Comparison of ENCODE assay signal across 23 cellular contexts in genomic region chr10:122855745-122856144, GRCh38. TPM values are rescaled to one million over a fixed set of nuclear protein-coding genes. Genes with fewer than 3 reads are reported as not detected.
"Had no signal": no experiment of that assay in that cellular context is flagged by ENCODE, and none has a peak within 500 bp of the region (broad histone marks: within the 10 kb centered on the region; RNA-seq: fewer than 3 reads in every experiment).

No MANE protein-coding gene starts in this region.

- H3K4me3 Mint-ChIP-seq: activated naive CD4-positive, alpha-beta T cell treated with anti-CD3 and anti-CD28 coated beads, Interleukin-2, amount 10 ng/mL, durations not matched to agents 7 days and 5 days; naive thymus-derived CD8-positive, alpha-beta T cell; stimulated activated naive B cell treated with anti-CD40 and anti-IgM and Interleukin-4, amounts not matched to agents 10 μg/mL and 1 μg/mL and 100 μg/mL, for 72 hours had no signal

- H3K36me3 ChIP-seq: breast epithelium, uterus had no signal

- H3K4me1 ChIP-seq: ascending aorta, breast epithelium, left ventricle myocardium inferior, tibial artery, uterus had no signal

- ATAC-seq: naive thymus-derived CD8-positive, alpha-beta T cell; stimulated activated naive B cell treated with anti-CD40 and anti-IgM and Interleukin-4, amounts not matched to agents 10 μg/mL and 1 μg/mL and 100 μg/mL, for 72 hours had no signal

- DNase-seq: activated CD4-positive, CD25-positive, alpha-beta regulatory T cell treated with anti-CD3 and anti-CD28 coated beads, Interleukin-2, amount 50 U/mL, for 72 hours; activated naive CD4-positive, alpha-beta T cell treated with anti-CD3 and anti-CD28 coated beads, Interleukin-2, amount 10 ng/mL, durations not matched to agents 7 days and 5 days; cerebellar nuclear complex; dermis blood vessel endothelial cell; hypothalamus; kidney; left ventricle myocardium inferior; naive thymus-derived CD8-positive, alpha-beta T cell; posterior cingulate gyrus; retina; stimulated activated CD4-positive, alpha-beta T cell treated with anti-CD3 and anti-CD28 coated beads, Interleukin-15, amount 100 ng/mL, for 24 hours; stimulated activated CD4-positive, alpha-beta T cell treated with anti-CD3 and anti-CD28 coated beads, Interleukin-4, amount 100 ng/mL, for 1 hour; stimulated activated naive B cell treated with anti-CD40 and anti-IgM and Interleukin-4, amounts not matched to agents 10 μg/mL and 1 μg/mL and 100 μg/mL, for 72 hours; tibial artery; uterus had no signal

- H3K9me3 Mint-ChIP-seq: activated naive CD4-positive, alpha-beta T cell treated with anti-CD3 and anti-CD28 coated beads, Interleukin-2, amount 10 ng/mL, durations not matched to agents 7 days and 5 days; stimulated activated naive B cell treated with anti-CD40 and anti-IgM and Interleukin-4, amounts not matched to agents 10 μg/mL and 1 μg/mL and 100 μg/mL, for 72 hours had no signal

- H3K27me3 Mint-ChIP-seq: activated naive CD4-positive, alpha-beta T cell treated with anti-CD3 and anti-CD28 coated beads, Interleukin-2, amount 10 ng/mL, durations not matched to agents 7 days and 5 days; naive thymus-derived CD8-positive, alpha-beta T cell; stimulated activated naive B cell treated with anti-CD40 and anti-IgM and Interleukin-4, amounts not matched to agents 10 μg/mL and 1 μg/mL and 100 μg/mL, for 72 hours had no signal

- H3K9me3 ChIP-seq: ascending aorta, breast epithelium, tibial artery, uterus had no signal

- H3K27ac ChIP-seq: ascending aorta, breast epithelium, left ventricle myocardium inferior, skin epidermis, tibial artery, uterus had no signal

- H3K27me3 ChIP-seq: ascending aorta, breast epithelium, tibial artery, uterus had no signal

- H3K4me3 ChIP-seq: ascending aorta, breast epithelium, left ventricle myocardium inferior, skin epidermis, tibial artery, uterus had no signal

- FAIRE-seq: kidney had no signal

- H3K27ac Mint-ChIP-seq: activated naive CD4-positive, alpha-beta T cell treated with anti-CD3 and anti-CD28 coated beads, Interleukin-2, amount 10 ng/mL, durations not matched to agents 7 days and 5 days; stimulated activated naive B cell treated with anti-CD40 and anti-IgM and Interleukin-4, amounts not matched to agents 10 μg/mL and 1 μg/mL and 100 μg/mL, for 72 hours had no signal

RNA-seq across cellular contexts. Expression of gene CUZD1, which starts 10.1 kb away (rescaled TPM):
- total RNA-seq: ascending aorta had no signal

RNA-seq across cellular contexts. Expression of gene FAM24B, which starts 23.6 kb away (rescaled TPM):
- total RNA-seq: ascending aorta had no signal

RNA-seq across cellular contexts. Expression of gene FAM24A, which starts 54.7 kb away (rescaled TPM):
- total RNA-seq: activated CD8-positive, alpha-beta memory T cell treated with anti-CD3 and anti-CD28 coated beads for 36 hours; ascending aorta; breast epithelium; dermis blood vessel endothelial cell; glomerular endothelial cell; kidney; left ventricle myocardium inferior; mucosa of gallbladder; naive thymus-derived CD8-positive, alpha-beta T cell; subcutaneous adipose tissue; uterus had no signal
- polyA plus RNA-seq: esophagus; naive thymus-derived CD8-positive, alpha-beta T cell had no signal
